In the genomic region with DNA sequence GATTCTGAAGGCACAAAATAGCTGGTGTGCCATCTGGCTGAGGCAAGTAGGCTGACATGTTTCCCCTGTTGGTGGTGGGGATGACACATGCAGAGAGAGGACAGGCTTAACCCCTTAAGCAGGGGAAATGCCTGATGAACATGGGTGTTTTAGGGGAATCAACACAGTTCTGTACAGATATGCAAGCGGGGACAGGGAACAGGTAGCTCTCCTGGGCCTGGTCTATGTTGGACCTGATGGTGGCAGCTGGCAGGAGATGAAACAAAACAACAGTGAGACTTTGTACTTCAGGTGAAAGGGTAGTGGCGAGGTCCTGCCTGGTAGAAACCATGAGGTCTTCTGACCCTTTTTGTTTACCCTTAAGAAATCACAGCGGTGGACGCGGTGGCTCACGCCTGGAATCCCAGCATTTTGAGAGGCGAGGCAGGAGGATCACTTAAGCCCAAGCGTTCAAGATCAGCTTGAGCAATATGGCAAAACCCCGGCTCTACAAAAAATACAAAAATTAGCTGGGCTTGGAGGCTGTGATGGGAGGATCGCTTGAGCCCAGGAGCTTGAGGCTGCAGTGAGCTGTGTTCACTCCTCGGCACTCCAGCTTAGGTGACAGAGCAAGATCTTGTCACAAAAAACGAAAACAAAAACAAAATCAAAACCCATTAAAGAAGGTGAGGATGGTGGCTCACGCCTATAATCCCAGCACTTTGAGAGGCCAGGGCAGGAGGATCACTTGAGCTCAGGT, we compare ENCODE assay signal across 27 cellular contexts. TPM values are rescaled to one million over a fixed set of nuclear protein-coding genes. Genes with fewer than 3 reads are reported as not detected.
"Had no signal": no experiment of that assay in that cellular context is flagged by ENCODE, and none has a peak within 500 bp of the region (broad histone marks: within the 10 kb centered on the region; RNA-seq: fewer than 3 reads in every experiment).

No MANE protein-coding gene starts in this region.

- H3K4me1 ChIP-seq: prostate gland, right atrium auricular region had no signal

- H3K9me3 ChIP-seq: prostate gland, thoracic aorta had no signal

- H3K4me1 Mint-ChIP-seq: stimulated activated naive CD8-positive, alpha-beta T cell treated with anti-CD3 and anti-CD28 coated beads, Interleukin-15, amount 100 ng/mL, for 72 hours had no signal

- ATAC-seq: activated CD8-positive, alpha-beta T cell treated with anti-CD3 and anti-CD28 coated beads for 36 hours; activated naive CD8-positive, alpha-beta T cell treated with anti-CD3 and anti-CD28 coated beads, Interleukin-2, amount 50 U/mL, for 24 hours; left cardiac atrium; naive thymus-derived CD8-positive, alpha-beta T cell; stimulated activated naive CD8-positive, alpha-beta T cell treated with anti-CD3 and anti-CD28 coated beads, Interleukin-15, amount 100 ng/mL, for 72 hours had no signal

- H3K36me3 ChIP-seq: prostate gland, right atrium auricular region, thoracic aorta had no signal

- H3K36me3 Mint-ChIP-seq: activated naive CD4-positive, alpha-beta T cell treated with anti-CD3 and anti-CD28 coated beads, Interleukin-2, amount 10 ng/mL, durations not matched to agents 7 days and 5 days had no signal

- H3K4me3 ChIP-seq: prostate gland, right atrium auricular region, skin epidermis, thoracic aorta had no signal

- H3K9me3 Mint-ChIP-seq: activated CD8-positive, alpha-beta T cell treated with anti-CD3 and anti-CD28 coated beads for 36 hours; activated naive CD8-positive, alpha-beta T cell treated with anti-CD3 and anti-CD28 coated beads, Interleukin-2, amount 50 U/mL, for 24 hours; activated T-cell treated with anti-CD3 and anti-CD28 coated beads, Interleukin-2, amount 50 U/mL, for 24 hours; stimulated activated naive CD8-positive, alpha-beta T cell treated with anti-CD3 and anti-CD28 coated beads, Interleukin-15, amount 100 ng/mL, for 72 hours had no signal

- H3K27ac ChIP-seq: prostate gland, right atrium auricular region, skin epidermis, thoracic aorta had no signal

- H3K27ac Mint-ChIP-seq: activated CD4-positive, alpha-beta T cell treated with anti-CD3 and anti-CD28 coated beads, Interleukin-2, amount 10 ng/mL, durations not matched to agents 24 days and 14 days; activated CD8-positive, alpha-beta T cell treated with anti-CD3 and anti-CD28 coated beads for 36 hours; activated naive CD4-positive, alpha-beta T cell treated with anti-CD3 and anti-CD28 coated beads, Interleukin-2, amount 10 ng/mL, durations not matched to agents 7 days and 5 days; activated naive CD8-positive, alpha-beta T cell treated with anti-CD3 and anti-CD28 coated beads, Interleukin-2, amount 50 U/mL, for 24 hours; activated T-cell treated with anti-CD3 and anti-CD28 coated beads, Interleukin-2, amount 50 U/mL, for 24 hours had no signal

- H3K4me3 Mint-ChIP-seq: activated CD4-positive, alpha-beta T cell treated with anti-CD3 and anti-CD28 coated beads, Interleukin-2, amount 10 ng/mL, durations not matched to agents 24 days and 14 days; activated CD8-positive, alpha-beta T cell treated with anti-CD3 and anti-CD28 coated beads for 36 hours; activated naive CD4-positive, alpha-beta T cell treated with anti-CD3 and anti-CD28 coated beads, Interleukin-2, amount 10 ng/mL, durations not matched to agents 7 days and 5 days; activated naive CD8-positive, alpha-beta T cell treated with anti-CD3 and anti-CD28 coated beads, Interleukin-2, amount 50 U/mL, for 24 hours; activated T-cell treated with anti-CD3 and anti-CD28 coated beads, Interleukin-2, amount 50 U/mL, for 24 hours; naive thymus-derived CD8-positive, alpha-beta T cell; stimulated activated naive CD8-positive, alpha-beta T cell treated with anti-CD3 and anti-CD28 coated beads, Interleukin-15, amount 100 ng/mL, for 72 hours had no signal

- DNase-seq: activated CD4-positive, alpha-beta T cell treated with anti-CD3 and anti-CD28 coated beads, Interleukin-2, amount 10 ng/mL, durations not matched to agents 24 days and 14 days; activated CD8-positive, alpha-beta T cell treated with anti-CD3 and anti-CD28 coated beads for 36 hours; activated effector memory CD4-positive, alpha-beta T cell treated with Interleukin-2 at 50 U/mL for 16 hours; activated naive CD4-positive, alpha-beta T cell treated with anti-CD3 and anti-CD28 coated beads, Interleukin-2, amount 10 ng/mL, durations not matched to agents 7 days and 5 days; activated naive CD8-positive, alpha-beta T cell treated with anti-CD3 and anti-CD28 coated beads, Interleukin-2, amount 50 U/mL, for 24 hours; activated T-cell treated with anti-CD3 and anti-CD28 coated beads, Interleukin-2, amount 50 U/mL, for 24 hours; aorta; cortex of kidney; erythroblast; foreskin melanocyte; glutamatergic neuron; hippocampal formation; left cardiac atrium; naive thymus-derived CD8-positive, alpha-beta T cell; stimulated activated CD4-positive, alpha-beta T cell treated with anti-CD3 and anti-CD28 coated beads, Interleukin-15, amount 100 ng/mL, for 24 hours; stimulated activated CD4-positive, alpha-beta T cell treated with anti-CD3 and anti-CD28 coated beads, Interleukin-2, amount 100 ng/mL, for 48 hours; stimulated activated naive CD8-positive, alpha-beta T cell treated with anti-CD3 and anti-CD28 coated beads, Interleukin-15, amount 100 ng/mL, for 72 hours; T1000 had no signal

RNA-seq across cellular contexts. Expression of gene OR1F1, which starts 10.5 kb away (rescaled TPM):
- total RNA-seq: activated CD4-positive, alpha-beta T cell treated with anti-CD3 and anti-CD28 coated beads, Interleukin-2, amount 10 ng/mL, durations not matched to agents 24 days and 14 days; activated CD8-positive, alpha-beta T cell treated with anti-CD3 and anti-CD28 coated beads for 36 hours; aorta; left cardiac atrium; lung microvascular endothelial cell; mononuclear cell; naive thymus-derived CD8-positive, alpha-beta T cell; osteocyte; prostate gland; right atrium auricular region; T-helper 1 cell treated with Interleukin-12 subunit alpha and Interleukin-12 subunit beta and Interleukin-4 antibody, amounts not matched to agents 30 ng/mL and 1 ng/mL, for 36 hours; thoracic aorta; ureter had no signal
- polyA plus RNA-seq: aorta; naive thymus-derived CD8-positive, alpha-beta T cell had no signal

RNA-seq across cellular contexts. Expression of gene MEFV, which starts 57.9 kb away (rescaled TPM):
- total RNA-seq: activated CD4-positive, alpha-beta T cell treated with anti-CD3 and anti-CD28 coated beads, Interleukin-2, amount 10 ng/mL, durations not matched to agents 24 days and 14 days; activated CD8-positive, alpha-beta T cell treated with anti-CD3 and anti-CD28 coated beads for 36 hours; lung microvascular endothelial cell; osteocyte; T-helper 1 cell treated with Interleukin-12 subunit alpha and Interleukin-12 subunit beta and Interleukin-4 antibody, amounts not matched to agents 30 ng/mL and 1 ng/mL, for 36 hours had no signal
- polyA plus RNA-seq: naive thymus-derived CD8-positive, alpha-beta T cell had no signal
